ENCODE assay signal across 7 cellular contexts in the genomic region with DNA sequence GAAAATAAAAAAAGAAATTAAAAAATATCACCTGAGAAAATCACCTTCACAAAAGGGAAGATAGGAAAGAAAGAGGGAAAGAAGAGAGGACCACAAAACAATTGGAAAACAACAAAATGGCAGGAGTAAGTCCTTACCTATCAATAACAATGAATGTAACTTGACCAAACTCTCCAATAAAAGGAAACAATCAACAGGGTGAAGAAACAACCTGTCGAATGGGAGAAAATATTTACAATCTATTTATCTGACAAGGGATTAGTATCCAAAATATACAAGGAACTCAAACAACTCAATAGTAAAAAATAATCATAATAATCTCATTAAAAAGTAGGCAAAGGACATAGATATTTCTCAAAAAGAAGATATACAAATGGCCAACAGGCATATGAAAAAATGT.
"Had no signal": no experiment of that assay in that cellular context is flagged by ENCODE, and none has a peak within 500 bp of the region (broad histone marks: within the 10 kb centered on the region; RNA-seq: fewer than 3 reads in every experiment).

No MANE protein-coding gene starts in this region.

- FAIRE-seq: H1, HTR-8/SVneo, K562 had no signal

- H3K4me3 ChIP-seq: GM23338, HAP-1, K562 had no signal

- DNase-seq: H7, IMR-90 had no signal

- H3K4me1 ChIP-seq: HAP-1 had no signal

- H3K9me3 ChIP-seq: HAP-1 had no signal

- H3K36me3 ChIP-seq: HAP-1 had no signal
